9 cellular contexts compared by ENCODE assay signal in the genomic region with DNA sequence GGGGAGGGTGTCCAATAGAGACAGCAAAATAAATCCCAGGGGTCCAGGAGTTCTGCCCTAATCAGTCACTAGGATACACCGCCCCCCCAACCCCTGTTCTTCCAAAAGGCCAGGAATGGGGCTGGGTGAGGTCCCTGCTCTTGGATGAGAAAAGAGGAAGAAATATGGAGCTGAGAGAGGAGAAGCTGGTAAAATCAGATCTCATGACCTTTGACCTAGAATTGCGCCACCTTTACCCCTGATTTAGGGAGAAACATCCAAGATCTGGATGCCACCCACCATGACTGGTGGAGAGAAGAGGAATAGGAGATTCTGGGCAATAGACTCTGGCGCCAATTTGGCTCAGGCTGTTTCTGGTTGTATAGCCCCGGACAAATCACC. TPM values are rescaled to one million over a fixed set of nuclear protein-coding genes. Genes with fewer than 3 reads are reported as not detected.
DNase-seq lines count a peak whose midpoint lies in the region; FAIRE-seq and TF ChIP-seq lines count a peak whose summit lies in the region.
"Had no signal": no experiment of that assay in that cellular context is flagged by ENCODE, and none has a peak within 500 bp of the region (broad histone marks: within the 10 kb centered on the region; RNA-seq: fewer than 3 reads in every experiment).

No MANE protein-coding gene starts in this region.

- peak overlapping the region; percentile 79 for H3K4me3 Mint-ChIP-seq in activated CD4-positive, alpha-beta T cell treated with anti-CD3 and anti-CD28 coated beads, Interleukin-2, amount 10 ng/mL, durations not matched to agents 7 days and 5 days

- FAIRE-seq in GM19239 (lab: Jason Lieb, UNC): no peak

- no peaks in the 10 kb centered on the region for H3K9me3 ChIP-seq in iPS-18a (ENCODE audit: control insufficient read depth, low read depth, low read length)

- H3K27me3 ChIP-seq in iPS-18a (ENCODE audit: control insufficient read depth, insufficient read depth, low read length): no peaks in the 10 kb centered on the region

- POLR2A ChIA-PET in activated CD4-positive, alpha-beta T cell treated with anti-CD3 and anti-CD28 coated beads, Interleukin-2, amount 10 ng/mL, durations not matched to agents 7 days and 5 days (lab: Charles Lee): no interaction called here

- TF ChIP-seq CTCF in WI38 (IDR thresholded peaks at IDR 0.05; ENCODE audit: low read depth, low read length): no peak

- peaks cover 35% of the 10 kb centered on the region for H3K36me3 ChIP-seq in iPS-18a (ENCODE audit: control insufficient read depth, low read depth, low read length)

- H3K4me1 Mint-ChIP-seq in activated CD4-positive, alpha-beta T cell treated with anti-CD3 and anti-CD28 coated beads, Interleukin-2, amount 10 ng/mL, durations not matched to agents 7 days and 5 days: peaks cover 68% of the 10 kb centered on the region

- no peak overlapping the region for H3K27ac ChIP-seq in iPS-18a (ENCODE audit: low read length)
- peak overlapping the region; percentile 25 for H3K27ac ChIP-seq in temporal lobe (ENCODE audit: low read depth, low read length)

- H3K9ac ChIP-seq in iPS-18a (ENCODE audit: low read length): peak overlapping the region; percentile 33

- H3K27me3 Mint-ChIP-seq in activated CD4-positive, alpha-beta T cell treated with anti-CD3 and anti-CD28 coated beads, Interleukin-2, amount 10 ng/mL, durations not matched to agents 7 days and 5 days: no peaks in the 10 kb centered on the region

- peaks cover 34% of the 10 kb centered on the region for H3K4me1 ChIP-seq in iPS-18a (ENCODE audit: control insufficient read depth, low read depth, low read length)

- CTCF ChIA-PET in activated CD4-positive, alpha-beta T cell treated with anti-CD3 and anti-CD28 coated beads, Interleukin-2, amount 10 ng/mL, durations not matched to agents 7 days and 5 days (lab: Charles Lee): interaction anchor here (0.7 to 1.5 kb wide), 4 partner anchors 9 to 330 kb away, joined by 3 to 5 read pairs (median 4); no protein-coding TSS in a partner anchor

- H3K4me3 ChIP-seq in WI38 (ENCODE audit: low read depth, low read length) (peak overlapping the region; percentile 66; the same call in 1 of the 2 replicates), iPS-18a (ENCODE audit: low read length) (peak overlapping the region; percentile 81)

- DNase-seq in activated CD4-positive, alpha-beta T cell treated with anti-CD3 and anti-CD28 coated beads, Interleukin-2, amount 10 ng/mL, durations not matched to agents 7 days and 5 days: no peak
- no peak for DNase-seq in activated CD4-positive, alpha-beta T cell treated with anti-CD3 and anti-CD28 coated beads, Interleukin-2, amount 50 U/mL, for 1 hour
- DNase-seq in RPMI8226 (no peak), NCI-H524 treated with DMSO at 0.1 percent for 48 hours (lab: John Stamatoyannopoulos, UW) (no peak), GM19239 (ENCODE audit: insufficient read length, low spot score) (no peak)

- no peaks in the 10 kb centered on the region for H3K9me3 Mint-ChIP-seq in activated CD4-positive, alpha-beta T cell treated with anti-CD3 and anti-CD28 coated beads, Interleukin-2, amount 10 ng/mL, durations not matched to agents 7 days and 5 days

- H3K36me3 Mint-ChIP-seq in activated CD4-positive, alpha-beta T cell treated with anti-CD3 and anti-CD28 coated beads, Interleukin-2, amount 10 ng/mL, durations not matched to agents 7 days and 5 days (ENCODE audit: low read depth): peaks cover 29% of the 10 kb centered on the region

- H3K27ac Mint-ChIP-seq in activated CD4-positive, alpha-beta T cell treated with anti-CD3 and anti-CD28 coated beads, Interleukin-2, amount 10 ng/mL, durations not matched to agents 7 days and 5 days: peak overlapping the region; percentile 99

RNA-seq across cellular contexts. Expression of a gene that starts 0.7 kb away (rescaled TPM):
- 10 to 100 TPM; 14.8 to 18.3 TPM for total RNA-seq in activated CD4-positive, alpha-beta T cell treated with anti-CD3 and anti-CD28 coated beads, Interleukin-2, amount 10 ng/mL, durations not matched to agents 7 days and 5 days
- total RNA-seq in temporal lobe: 30.2 TPM

RNA-seq across cellular contexts. Expression of a gene that starts 1.9 kb away (rescaled TPM):
- 1,000 to 10,000 TPM; 1,832 to 1,924 TPM for total RNA-seq in activated CD4-positive, alpha-beta T cell treated with anti-CD3 and anti-CD28 coated beads, Interleukin-2, amount 10 ng/mL, durations not matched to agents 7 days and 5 days
- total RNA-seq in temporal lobe: 940 TPM

RNA-seq across cellular contexts. Expression of a gene that starts 27.6 kb away (rescaled TPM):
- total RNA-seq in activated CD4-positive, alpha-beta T cell treated with anti-CD3 and anti-CD28 coated beads, Interleukin-2, amount 10 ng/mL, durations not matched to agents 7 days and 5 days: not detected
- total RNA-seq in temporal lobe: 0.49 TPM

RNA-seq across cellular contexts. Expression of a gene that starts 32.2 kb away (rescaled TPM):
- total RNA-seq in activated CD4-positive, alpha-beta T cell treated with anti-CD3 and anti-CD28 coated beads, Interleukin-2, amount 10 ng/mL, durations not matched to agents 7 days and 5 days: under 1 TPM in 1 of 2 experiments, not detected in 1; 0.15 TPM
- not detected for total RNA-seq in temporal lobe
- total RNA-seq: Daoy had no signal

RNA-seq across cellular contexts. Expression of a gene that starts 46.7 kb away (rescaled TPM):
- 1 to 10 TPM; 6.0 to 6.3 TPM for total RNA-seq in activated CD4-positive, alpha-beta T cell treated with anti-CD3 and anti-CD28 coated beads, Interleukin-2, amount 10 ng/mL, durations not matched to agents 7 days and 5 days
- total RNA-seq in temporal lobe: 7.9 TPM
